Comparison of ENCODE assay signal across 9 cellular contexts in genomic region chr7:104981671-104982036, GRCh38. TPM values are rescaled to one million over a fixed set of nuclear protein-coding genes. Genes with fewer than 3 reads are reported as not detected.
DNase-seq lines count a peak whose midpoint lies in the region; ATAC-seq, FAIRE-seq and TF ChIP-seq lines count a peak whose summit lies in the region.
"Had no signal": no experiment of that assay in that cellular context is flagged by ENCODE, and none has a peak within 500 bp of the region (broad histone marks: within the 10 kb centered on the region; RNA-seq: fewer than 3 reads in every experiment).

No MANE protein-coding gene starts in this region.

- H3K9me3 ChIP-seq in CD4-positive, CD25-positive, alpha-beta regulatory T cell (ENCODE audit: control insufficient read depth in 2 of 2, low read length in 2 of 2): no peaks in the 10 kb centered on the region
- no peaks in the 10 kb centered on the region for H3K9me3 ChIP-seq in GM12878 (replicated peaks; ENCODE audit: control insufficient read depth, insufficient read depth, low read length)

- BruUV-seq in GM12878 (replicated peaks; lab: Mats Ljungman, UMichigan): no TSS peak

- no peak for TF ChIP-seq POLR2A in GM12878 (IDR thresholded peaks at IDR 0.05; ENCODE audit: low read depth, low read length)

- 92% methylated on average over 1 of the region's 1 CpG for WGBS in GM12878 (ENCODE audit: insufficient coverage, insufficient replicate concordance, low lambda C conversion rate, missing lambda C conversion rate)

- H4K20me1 ChIP-seq in KMS-11 (ENCODE audit: insufficient read depth) (no peaks in the 10 kb centered on the region), GM12878 (ENCODE audit: control insufficient read depth, insufficient read depth) (no peaks in the 10 kb centered on the region)

- peak overlapping the region; percentile 100 for H3K4me2 ChIP-seq in KMS-11
- H3K4me2 ChIP-seq in GM12878 (ENCODE audit: control insufficient read depth, insufficient read depth): peak overlapping the region; percentile 26; the same call in 1 of the 2 replicates

- RAD21 ChIA-PET in GM12878 (lab: Charles Lee; ENCODE audit: unreplicated experiment): interaction anchor here (0.5 to 7.7 kb wide), 62 partner anchors 9 to 612 kb away, joined by 3 to 147 read pairs (median 5); partner anchors contain the start of genes KMT2E and RINT1

- no peak overlapping the region for H3K27ac Mint-ChIP-seq in CD4-positive, CD25-positive, alpha-beta regulatory T cell
- no peak overlapping the region for H3K27ac Mint-ChIP-seq in neural crest cell (ENCODE audit: unreplicated experiment)

- H3K36me3 Mint-ChIP-seq in CD4-positive, CD25-positive, alpha-beta regulatory T cell: no peaks in the 10 kb centered on the region
- no peaks in the 10 kb centered on the region for H3K36me3 Mint-ChIP-seq in neural crest cell (ENCODE audit: low read depth)

- no peaks in the 10 kb centered on the region for H3K36me3 ChIP-seq in CD4-positive, CD25-positive, alpha-beta regulatory T cell (ENCODE audit: control insufficient read depth, insufficient read depth, low read length)
- H3K36me3 ChIP-seq in KMS-11 (ENCODE audit: insufficient read depth) (no peaks in the 10 kb centered on the region), GM12878 (ENCODE audit: control insufficient read depth in 2 of 2, insufficient read depth in 2 of 2, low read length in 1 of 2) (peaks cover 0 to 6% of the 10 kb centered on the region in 2 experiments; a peak in 2 of 4 replicates)

- no peaks in the 10 kb centered on the region for H3K9me3 Mint-ChIP-seq in CD4-positive, CD25-positive, alpha-beta regulatory T cell
- no peaks in the 10 kb centered on the region for H3K9me3 Mint-ChIP-seq in neural crest cell

- no peak for ATAC-seq in CD4-positive, CD25-positive, alpha-beta regulatory T cell (ENCODE audit: low read depth in 2 of 2)
- no peak for ATAC-seq in GM12878
- ATAC-seq in GM18498 (IDR thresholded peaks at IDR 0.05; ENCODE audit: unreplicated experiment): no peak

- TF ChIP-seq CTCF in KMS-11 (conservative IDR thresholded peaks at IDR 0.05; ENCODE audit: low read depth, low read length): no peak
- TF ChIP-seq CTCF in GM12878 (IDR thresholded peaks at IDR 0.05 in 2 of 3, conservative IDR thresholded peaks at IDR 0.05 in 1 of 3; ENCODE audit: control insufficient read depth in 2 of 3, extremely low read depth in 1 of 3, insufficient read depth in 1 of 3, low read depth in 3 of 3, low read length in 3 of 3): no peak
- no peak for TF ChIP-seq CTCF in neural crest cell (conservative IDR thresholded peaks at IDR 0.05)

- POLR2A ChIA-PET in GM12878 (lab: Charles Lee): interaction anchor here (1.0 to 8.3 kb wide), 10 partner anchors 11 to 57 kb away, joined by 3 to 83 read pairs (median 4); partner anchors contain the start of gene KMT2E

- intact Hi-C loops in GM12878 (cut with micrococcal nuclease; ENCODE audit: unreplicated experiment): loop anchor here (1.0 to 10.0 kb wide), 6 partner anchors 37 to 443 kb away; no protein-coding TSS in a partner anchor

- H3K27me3 Mint-ChIP-seq in CD4-positive, CD25-positive, alpha-beta regulatory T cell: no peaks in the 10 kb centered on the region
- H3K27me3 Mint-ChIP-seq in neural crest cell (ENCODE audit: low read depth): no peaks in the 10 kb centered on the region

- H3K4me1 Mint-ChIP-seq in CD4-positive, CD25-positive, alpha-beta regulatory T cell: peaks cover 24 to 54% (median 41%) of the 10 kb centered on the region in 4 donors
- peaks cover 90% of the 10 kb centered on the region for H3K4me1 Mint-ChIP-seq in neural crest cell

- peaks cover 32% of the 10 kb centered on the region for H3K4me1 ChIP-seq in CD4-positive, CD25-positive, alpha-beta regulatory T cell (ENCODE audit: control insufficient read depth, insufficient read depth, low read length, poor library complexity, severe bottlenecking)
- H3K4me1 ChIP-seq in KMS-11 (ENCODE audit: low read depth, poor library complexity, severe bottlenecking) (peaks cover 89% of the 10 kb centered on the region), GM12878 (ENCODE audit: control insufficient read depth, insufficient read depth, low read length) (peaks cover 14% of the 10 kb centered on the region; the same call in 1 of the 2 replicates)

- H3K4me3 ChIP-seq in CD4-positive, CD25-positive, alpha-beta regulatory T cell (ENCODE audit: low read depth, low read length): peak overlapping the region; percentile 94
- H3K4me3 ChIP-seq in KMS-11 (IDR thresholded peaks at IDR 0.05; ENCODE audit: insufficient read depth, low read depth, low read length): no peak overlapping the region
- no peak overlapping the region for H3K4me3 ChIP-seq in GM12878

- peaks cover 47% of the 10 kb centered on the region; the same call in 1 of the 2 replicates for H3K79me2 ChIP-seq in KMS-11 (ENCODE audit: insufficient read depth, low read depth)
- H3K79me2 ChIP-seq in GM12878 (ENCODE audit: control insufficient read depth, insufficient read depth, low read length): peaks cover 51% of the 10 kb centered on the region

- TF ChIP-seq EP300 in GM12878 (IDR thresholded peaks at IDR 0.05; ENCODE audit: borderline replicate concordance in 1 of 2, control insufficient read depth in 1 of 2, low read depth in 2 of 2, low read length in 2 of 2): no peak

- TF ChIP-seq RAD21 in GM12878 (IDR thresholded peaks at IDR 0.05; ENCODE audit: insufficient read depth, low read depth, low read length): no peak

- H3K4me3 Mint-ChIP-seq in CD4-positive, CD25-positive, alpha-beta regulatory T cell: peak overlapping the region in 2 of 4 donors; percentile 66 to 79
- peak overlapping the region; percentile 67 for H3K4me3 Mint-ChIP-seq in neural crest cell

- SMC1A ChIA-PET in GM12878 (lab: Charles Lee; ENCODE audit: uncharacterized antibody, unreplicated experiment): interaction anchor here (0.9 to 15.6 kb wide), 60 partner anchors 9 to 608 kb away, joined by 3 to 270 read pairs (median 6); partner anchors contain the start of gene KMT2E

- DNase-seq in CD4-positive, CD25-positive, alpha-beta regulatory T cell: no peak
- DNase-seq in GM12878 (ENCODE audit: low read depth, low spot score): no peak
- DNase-seq in neural crest cell (ENCODE audit: low read depth, low spot score): no peak
- DNase-seq in stimulated activated naive CD4-positive, alpha-beta T cell treated with Interleukin-2 at 50 U/mL for 16 hours (lab: John Stamatoyannopoulos, UW): no peak
- DNase-seq in GM19240 (ENCODE audit: insufficient read length, low spot score): no peak
- DNase-seq in activated CD8-positive, alpha-beta memory T cell treated with anti-CD3 and anti-CD28 coated beads, Interleukin-2, amount 50 U/mL, for 4 hours: no peak
- DNase-seq: activated CD4-positive, alpha-beta T cell treated with anti-CD3 and anti-CD28 coated beads, Interleukin-2, amount 50 U/mL, for 1 hour had no signal

- no peak for FAIRE-seq in GM12878 (lab: Jason Lieb, UNC)

- no peaks in the 10 kb centered on the region for H3K27me3 ChIP-seq in CD4-positive, CD25-positive, alpha-beta regulatory T cell (ENCODE audit: control insufficient read depth, insufficient read depth, low read length)
- H3K27me3 ChIP-seq in KMS-11 (ENCODE audit: insufficient read depth, low read depth) (no peaks in the 10 kb centered on the region), GM12878 (replicated peaks in 1 of 2; ENCODE audit: control insufficient read depth in 2 of 2, insufficient read depth in 2 of 2, low read length in 1 of 2) (no peaks in the 10 kb centered on the region)

- H2AFZ ChIP-seq in KMS-11 (ENCODE audit: low read depth): no peak overlapping the region
- no peak overlapping the region for H2AFZ ChIP-seq in GM12878 (ENCODE audit: control insufficient read depth, low read depth, low read length)

- CTCF ChIA-PET in GM12878 (lab: Yijun Ruan, JAX): interaction anchor here (0.7 to 8.8 kb wide), 82 partner anchors 9 to 608 kb away, joined by 3 to 200 read pairs (median 5); partner anchors contain the start of genes KMT2E and RINT1

- H3K27ac ChIP-seq in CD4-positive, CD25-positive, alpha-beta regulatory T cell (ENCODE audit: insufficient read depth, low read length, poor library complexity, severe bottlenecking): peak overlapping the region; percentile 98
- H3K27ac ChIP-seq in KMS-11 (peak overlapping the region; percentile 95), GM12878 (ENCODE audit: control insufficient read depth, insufficient read depth) (no peak overlapping the region)

- in situ Hi-C loops in GM12878 (cut with MboI): no loop called here

- H3K9ac ChIP-seq in KMS-11 (peak overlapping the region; percentile 89; the same call in 1 of the 2 replicates), GM12878 (ENCODE audit: control insufficient read depth, insufficient read depth, low read length) (no peak overlapping the region)

TF ChIP-seq in GM12878, 131 proteins besides CTCF, POLR2A, EP300 and RAD21:
- TF ChIP-seq SPI1 (IDR thresholded peaks at IDR 0.05; ENCODE audit: borderline replicate concordance, insufficient read depth, low read depth, low read length) (peak; percentile 57), HCFC1 (IDR thresholded peaks at IDR 0.05; ENCODE audit: low read length) (no peak)

RNA-seq across cellular contexts. Expression of gene KMT2E, which starts 32.4 kb away (rescaled TPM):
- total RNA-seq in CD4-positive, CD25-positive, alpha-beta regulatory T cell: 360 TPM
- polyA plus RNA-seq in CD4-positive, CD25-positive, alpha-beta regulatory T cell: 100 to 1,000 TPM; 146 to 197 (median 177) TPM
- total RNA-seq in GM12878 (2013; cell fraction: nucleolus; rRNA removed): 543 and 556 TPM in 2 replicates
- 34.1 and 39.9 TPM in 2 replicates for total RNA-seq in GM12878 (2014; rRNA removed)
- 34.4 and 36.9 TPM in 2 replicates for total RNA-seq in GM12878 (2014; rRNA removed; fragmentation: Illumina TruSeq; extraction: Trizol)
- 48.1 and 52.7 TPM in 2 replicates for total RNA-seq in GM12878 (2021)
- 31.8 TPM for polyA plus RNA-seq in GM12878 (2011; ENCODE audit: low read depth)
- 15.1 and 15.6 TPM in 2 replicates for polyA plus RNA-seq in GM12878 (2011; rRNA removed)
- polyA plus RNA-seq in GM12878 (2011; cell fraction: cytosol; rRNA removed): 12.7 and 30.2 TPM in 2 replicates
- polyA plus RNA-seq in GM12878 (2011; cell fraction: nucleus; rRNA removed): 59.7 and 78.0 TPM in 2 replicates
- 37.8 and 37.9 TPM in 2 replicates for polyA plus RNA-seq in GM12878 (2012)
- 34.1 and 48.6 TPM in 2 replicates for polyA plus RNA-seq in GM12878 (2014; fragmentation: Illumina TruSeq; extraction: Trizol)
- 10 to 100 TPM; 13.2 to 16.0 TPM for polyA plus RNA-seq in GM12878 (2014; fragmentation: Nextera tagmentation; extraction: Ambion mirVana)
- 15.5 and 18.7 TPM in 2 replicates for polyA plus RNA-seq in GM12878 (2014; rRNA removed)
- polyA plus RNA-seq in GM12878 (2016; fragmentation: Nextera tagmentation; extraction: Ambion mirVana): 10 to 100 TPM; 66.2 to 68.1 TPM
- polyA minus RNA-seq in GM12878 (2011; rRNA and poly(A)+ RNA removed): 97.8 and 117 TPM in 2 replicates
- polyA minus RNA-seq in GM12878 (2011; cell fraction: cytosol; rRNA and poly(A)+ RNA removed): 26.5 and 28.8 TPM in 2 replicates
- polyA minus RNA-seq in GM12878 (2011; cell fraction: nucleus; rRNA and poly(A)+ RNA removed): 140 and 180 TPM in 2 replicates
- 75.5 and 79.6 TPM in 2 replicates for total RNA-seq in neural crest cell
